In the genomic region with DNA sequence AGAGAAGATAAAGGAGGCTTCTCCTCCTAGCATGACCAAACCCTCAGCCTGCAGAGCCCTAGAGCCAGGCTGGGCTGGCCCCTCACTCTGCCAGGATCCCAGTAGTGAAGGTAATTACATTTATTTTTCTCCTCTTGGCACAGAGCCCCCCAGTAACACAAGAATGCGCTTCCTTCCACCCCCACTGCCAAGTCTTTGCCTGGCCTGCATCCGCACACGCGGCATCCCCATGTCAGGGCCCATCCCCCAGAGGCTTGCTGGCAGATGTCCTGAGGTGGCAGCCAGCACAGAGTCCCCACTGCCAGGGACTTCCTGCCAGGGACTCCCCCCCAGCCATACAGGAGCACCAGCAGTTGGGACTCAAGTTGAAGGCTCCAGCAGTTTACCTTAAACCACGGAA, we compare ENCODE assay signal across 1 cellular context.
TF ChIP-seq lines count a peak whose summit lies in the region.

No MANE protein-coding gene starts in this region.

TF ChIP-seq in SK-N-SH treated with all-trans-retinoic acid at 6 μM for 48 hours, 23 proteins besides CTCF, POLR2A, EP300 and RAD21 (continued from another document):
- TF ChIP-seq, protein P1, sequence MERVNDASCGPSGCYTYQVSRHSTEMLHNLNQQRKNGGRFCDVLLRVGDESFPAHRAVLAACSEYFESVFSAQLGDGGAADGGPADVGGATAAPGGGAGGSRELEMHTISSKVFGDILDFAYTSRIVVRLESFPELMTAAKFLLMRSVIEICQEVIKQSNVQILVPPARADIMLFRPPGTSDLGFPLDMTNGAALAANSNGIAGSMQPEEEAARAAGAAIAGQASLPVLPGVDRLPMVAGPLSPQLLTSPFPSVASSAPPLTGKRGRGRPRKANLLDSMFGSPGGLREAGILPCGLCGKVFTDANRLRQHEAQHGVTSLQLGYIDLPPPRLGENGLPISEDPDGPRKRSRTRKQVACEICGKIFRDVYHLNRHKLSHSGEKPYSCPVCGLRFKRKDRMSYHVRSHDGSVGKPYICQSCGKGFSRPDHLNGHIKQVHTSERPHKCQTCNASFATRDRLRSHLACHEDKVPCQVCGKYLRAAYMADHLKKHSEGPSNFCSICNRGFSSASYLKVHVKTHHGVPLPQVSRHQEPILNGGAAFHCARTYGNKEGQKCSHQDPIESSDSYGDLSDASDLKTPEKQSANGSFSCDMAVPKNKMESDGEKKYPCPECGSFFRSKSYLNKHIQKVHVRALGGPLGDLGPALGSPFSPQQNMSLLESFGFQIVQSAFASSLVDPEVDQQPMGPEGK (CRISPR knock-in tag; IDR thresholded peaks at IDR 0.05; ENCODE audit: borderline replicate concordance): no peak
- TF ChIP-seq, protein P2, sequence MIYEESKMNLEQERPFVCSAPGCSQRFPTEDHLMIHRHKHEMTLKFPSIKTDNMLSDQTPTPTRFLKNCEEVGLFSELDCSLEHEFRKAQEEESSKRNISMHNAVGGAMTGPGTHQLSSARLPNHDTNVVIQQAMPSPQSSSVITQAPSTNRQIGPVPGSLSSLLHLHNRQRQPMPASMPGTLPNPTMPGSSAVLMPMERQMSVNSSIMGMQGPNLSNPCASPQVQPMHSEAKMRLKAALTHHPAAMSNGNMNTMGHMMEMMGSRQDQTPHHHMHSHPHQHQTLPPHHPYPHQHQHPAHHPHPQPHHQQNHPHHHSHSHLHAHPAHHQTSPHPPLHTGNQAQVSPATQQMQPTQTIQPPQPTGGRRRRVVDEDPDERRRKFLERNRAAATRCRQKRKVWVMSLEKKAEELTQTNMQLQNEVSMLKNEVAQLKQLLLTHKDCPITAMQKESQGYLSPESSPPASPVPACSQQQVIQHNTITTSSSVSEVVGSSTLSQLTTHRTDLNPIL (CRISPR knock-in tag; IDR thresholded peaks at IDR 0.05; ENCODE audit: low read depth): no peak
- no peak for TF ChIP-seq ZFP3 (CRISPR knock-in tag; IDR thresholded peaks at IDR 0.05)
- no peak for TF ChIP-seq RARB (CRISPR knock-in tag; IDR thresholded peaks at IDR 0.05)
- TF ChIP-seq, protein P3, sequence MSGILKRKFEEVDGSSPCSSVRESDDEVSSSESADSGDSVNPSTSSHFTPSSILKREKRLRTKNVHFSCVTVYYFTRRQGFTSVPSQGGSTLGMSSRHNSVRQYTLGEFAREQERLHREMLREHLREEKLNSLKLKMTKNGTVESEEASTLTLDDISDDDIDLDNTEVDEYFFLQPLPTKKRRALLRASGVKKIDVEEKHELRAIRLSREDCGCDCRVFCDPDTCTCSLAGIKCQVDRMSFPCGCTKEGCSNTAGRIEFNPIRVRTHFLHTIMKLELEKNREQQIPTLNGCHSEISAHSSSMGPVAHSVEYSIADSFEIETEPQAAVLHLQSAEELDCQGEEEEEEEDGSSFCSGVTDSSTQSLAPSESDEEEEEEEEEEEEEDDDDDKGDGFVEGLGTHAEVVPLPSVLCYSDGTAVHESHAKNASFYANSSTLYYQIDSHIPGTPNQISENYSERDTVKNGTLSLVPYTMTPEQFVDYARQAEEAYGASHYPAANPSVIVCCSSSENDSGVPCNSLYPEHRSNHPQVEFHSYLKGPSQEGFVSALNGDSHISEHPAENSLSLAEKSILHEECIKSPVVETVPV (CRISPR knock-in tag; IDR thresholded peaks at IDR 0.05): no peak
- no peak for TF ChIP-seq ZC3H10 (CRISPR knock-in tag; IDR thresholded peaks at IDR 0.05)
- TF ChIP-seq ZFP30 (CRISPR knock-in tag; IDR thresholded peaks at IDR 0.05): no peak
- no peak for TF ChIP-seq PPARA (CRISPR knock-in tag; IDR thresholded peaks at IDR 0.05; ENCODE audit: borderline replicate concordance)
- TF ChIP-seq, protein P4, sequence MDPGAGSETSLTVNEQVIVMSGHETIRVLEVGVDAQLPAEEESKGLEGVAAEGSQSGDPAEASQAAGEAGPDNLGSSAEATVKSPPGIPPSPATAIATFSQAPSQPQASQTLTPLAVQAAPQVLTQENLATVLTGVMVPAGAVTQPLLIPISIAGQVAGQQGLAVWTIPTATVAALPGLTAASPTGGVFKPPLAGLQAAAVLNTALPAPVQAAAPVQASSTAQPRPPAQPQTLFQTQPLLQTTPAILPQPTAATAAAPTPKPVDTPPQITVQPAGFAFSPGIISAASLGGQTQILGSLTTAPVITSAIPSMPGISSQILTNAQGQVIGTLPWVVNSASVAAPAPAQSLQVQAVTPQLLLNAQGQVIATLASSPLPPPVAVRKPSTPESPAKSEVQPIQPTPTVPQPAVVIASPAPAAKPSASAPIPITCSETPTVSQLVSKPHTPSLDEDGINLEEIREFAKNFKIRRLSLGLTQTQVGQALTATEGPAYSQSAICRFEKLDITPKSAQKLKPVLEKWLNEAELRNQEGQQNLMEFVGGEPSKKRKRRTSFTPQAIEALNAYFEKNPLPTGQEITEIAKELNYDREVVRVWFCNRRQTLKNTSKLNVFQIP (CRISPR knock-in tag; IDR thresholded peaks at IDR 0.05; ENCODE audit: borderline replicate concordance, low read depth): no peak
- TF ChIP-seq, protein P5, sequence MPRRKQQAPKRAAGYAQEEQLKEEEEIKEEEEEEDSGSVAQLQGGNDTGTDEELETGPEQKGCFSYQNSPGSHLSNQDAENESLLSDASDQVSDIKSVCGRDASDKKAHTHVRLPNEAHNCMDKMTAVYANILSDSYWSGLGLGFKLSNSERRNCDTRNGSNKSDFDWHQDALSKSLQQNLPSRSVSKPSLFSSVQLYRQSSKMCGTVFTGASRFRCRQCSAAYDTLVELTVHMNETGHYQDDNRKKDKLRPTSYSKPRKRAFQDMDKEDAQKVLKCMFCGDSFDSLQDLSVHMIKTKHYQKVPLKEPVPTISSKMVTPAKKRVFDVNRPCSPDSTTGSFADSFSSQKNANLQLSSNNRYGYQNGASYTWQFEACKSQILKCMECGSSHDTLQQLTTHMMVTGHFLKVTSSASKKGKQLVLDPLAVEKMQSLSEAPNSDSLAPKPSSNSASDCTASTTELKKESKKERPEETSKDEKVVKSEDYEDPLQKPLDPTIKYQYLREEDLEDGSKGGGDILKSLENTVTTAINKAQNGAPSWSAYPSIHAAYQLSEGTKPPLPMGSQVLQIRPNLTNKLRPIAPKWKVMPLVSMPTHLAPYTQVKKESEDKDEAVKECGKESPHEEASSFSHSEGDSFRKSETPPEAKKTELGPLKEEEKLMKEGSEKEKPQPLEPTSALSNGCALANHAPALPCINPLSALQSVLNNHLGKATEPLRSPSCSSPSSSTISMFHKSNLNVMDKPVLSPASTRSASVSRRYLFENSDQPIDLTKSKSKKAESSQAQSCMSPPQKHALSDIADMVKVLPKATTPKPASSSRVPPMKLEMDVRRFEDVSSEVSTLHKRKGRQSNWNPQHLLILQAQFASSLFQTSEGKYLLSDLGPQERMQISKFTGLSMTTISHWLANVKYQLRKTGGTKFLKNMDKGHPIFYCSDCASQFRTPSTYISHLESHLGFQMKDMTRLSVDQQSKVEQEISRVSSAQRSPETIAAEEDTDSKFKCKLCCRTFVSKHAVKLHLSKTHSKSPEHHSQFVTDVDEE (CRISPR knock-in tag; IDR thresholded peaks at IDR 0.05): no peak
- TF ChIP-seq CSDC2 (CRISPR knock-in tag; IDR thresholded peaks at IDR 0.05): no peak
- TF ChIP-seq SNAI2 (CRISPR knock-in tag; IDR thresholded peaks at IDR 0.05): no peak
- no peak for TF ChIP-seq ISL1 (CRISPR knock-in tag; IDR thresholded peaks at IDR 0.05)
